ENCODE assay signal across 13 cellular contexts in the genomic region with DNA sequence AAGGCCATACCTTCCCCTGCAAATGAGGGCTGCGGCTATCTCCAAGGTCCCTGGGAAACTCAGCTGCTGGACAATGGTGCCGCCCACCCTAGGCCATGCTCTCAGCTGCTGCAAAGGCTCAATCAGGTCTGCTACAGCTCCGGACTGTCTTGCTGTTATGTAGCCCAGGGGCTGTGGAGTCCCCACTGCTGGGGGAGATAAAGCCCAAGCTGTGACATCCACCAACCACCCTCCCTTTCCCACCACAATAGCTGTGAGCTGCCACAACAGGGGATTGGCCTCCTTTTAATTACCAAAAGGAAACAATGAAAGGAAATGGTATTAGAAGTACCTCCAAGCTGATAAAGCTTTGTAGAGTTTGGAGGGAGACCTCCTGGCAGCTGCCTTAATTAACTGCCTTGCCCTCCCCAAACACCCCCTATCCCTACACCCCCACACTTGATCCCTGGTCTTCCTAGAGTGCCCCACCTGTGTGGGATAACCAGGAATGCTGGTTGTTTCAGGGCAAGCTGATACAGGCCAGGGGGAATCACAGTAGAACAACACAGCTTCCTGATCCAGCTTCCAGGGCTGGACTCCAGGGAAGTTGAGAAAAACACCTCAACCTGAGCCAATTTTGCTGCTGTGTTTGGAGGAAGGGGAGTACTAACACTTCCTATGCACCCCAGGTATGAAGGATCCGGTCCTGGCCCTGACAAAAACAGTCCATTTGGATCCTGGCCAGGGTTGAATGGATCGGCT. TPM values are rescaled to one million over a fixed set of nuclear protein-coding genes. Genes with fewer than 3 reads are reported as not detected.
DNase-seq lines count a peak whose midpoint lies in the region; ATAC-seq lines count a peak whose summit lies in the region.
"Had no signal": no experiment of that assay in that cellular context is flagged by ENCODE, and none has a peak within 500 bp of the region (broad histone marks: within the 10 kb centered on the region; RNA-seq: fewer than 3 reads in every experiment).

A gene (minus strand): TSS at position 260 of the 741 bp plus-strand sequence. CDS start 1,474 bp downstream, outside the sequence.

- H3K36me3 Mint-ChIP-seq in T-helper 17 cell (ENCODE audit: low read depth) = no peaks in the 10 kb centered on the region

- ATAC-seq in T-helper 17 cell (no peak), GM21737 (IDR thresholded peaks at IDR 0.05; ENCODE audit: unreplicated experiment) (no peak)
- ATAC-seq: activated CD8-positive, alpha-beta T cell treated with anti-CD3 and anti-CD28 coated beads, Interleukin-2, amount 10 ng/mL, durations not matched to agents 7 days and 5 days had no signal

- peak within 1 kb of the TSS; percentile 31 for H3K4me3 Mint-ChIP-seq in T-helper 17 cell
- H3K4me3 Mint-ChIP-seq: activated CD8-positive, alpha-beta T cell treated with anti-CD3 and anti-CD28 coated beads, Interleukin-2, amount 10 ng/mL, durations not matched to agents 7 days and 5 days; neural crest cell had no signal

- no peaks in the 10 kb centered on the region for H3K36me3 ChIP-seq in esophagus (ENCODE audit: control insufficient read depth in 2 of 2, insufficient read depth in 2 of 2, low read length in 1 of 2)
- H3K36me3 ChIP-seq: brain microvascular endothelial cell had no signal

- H3K9me3 ChIP-seq in T-helper 17 cell (ENCODE audit: control insufficient read depth, low read length, poor library complexity, severe bottlenecking) (no peaks in the 10 kb centered on the region), esophagus (ENCODE audit: control insufficient read depth in 2 of 2, insufficient read depth in 1 of 2, low read depth in 1 of 2, low read length in 1 of 2) (peaks cover 0 to 2% of the 10 kb centered on the region in 2 donors)

- H3K27me3 ChIP-seq in esophagus (ENCODE audit: control insufficient read depth in 1 of 2, insufficient read depth in 2 of 2, low read length in 2 of 2) = no peaks in the 10 kb centered on the region
- H3K27me3 ChIP-seq: brain microvascular endothelial cell had no signal

- DNase-seq in T-helper 17 cell = no peak
- DNase-seq in mucosa of gallbladder (ENCODE audit: low spot score) = no peak
- DNase-seq in activated naive CD4-positive, alpha-beta T cell (lab: John Stamatoyannopoulos, UW) = no peak
- no peak for DNase-seq in stimulated activated CD8-positive, alpha-beta memory T cell treated with anti-CD3 and anti-CD28 coated beads, Interleukin-4, amount 100 ng/mL, for 48 hours
- DNase-seq in NCI-H748 treated with DMSO at 0.1 percent for 48 hours (lab: John Stamatoyannopoulos, UW) = no peak
- DNase-seq: activated CD8-positive, alpha-beta T cell treated with anti-CD3 and anti-CD28 coated beads, Interleukin-2, amount 10 ng/mL, durations not matched to agents 7 days and 5 days; brain microvascular endothelial cell; KBM-7 had no signal

- WGBS in esophagus, 2 donors = 57 to 59% methylated on average over 5 of the region's 5 CpGs

- H3K27ac ChIP-seq in esophagus (ENCODE audit: low read depth in 2 of 2, low read length in 1 of 2) (peak within 1 kb of the TSS; percentile 26 to 28), temporal lobe (ENCODE audit: low read depth, low read length) (peak within 1 kb of the TSS; percentile 49)
- H3K27ac ChIP-seq: brain microvascular endothelial cell, SK-N-MC had no signal

- peaks cover 0 to 7% of the 10 kb centered on the region in 2 donors for H3K4me1 ChIP-seq in esophagus (ENCODE audit: control insufficient read depth in 2 of 2, insufficient read depth in 2 of 2, low read length in 1 of 2)

- H3K4me1 Mint-ChIP-seq in T-helper 17 cell = peaks cover 2% of the 10 kb centered on the region

- H3K27me3 Mint-ChIP-seq in T-helper 17 cell = peaks cover 30% of the 10 kb centered on the region

- H3K27ac Mint-ChIP-seq in T-helper 17 cell = no peak within 1 kb of the TSS
- H3K27ac Mint-ChIP-seq: activated CD8-positive, alpha-beta T cell treated with anti-CD3 and anti-CD28 coated beads, Interleukin-2, amount 10 ng/mL, durations not matched to agents 7 days and 5 days had no signal

- peak within 1 kb of the TSS in 1 of 2 donors; percentile 7 for H3K4me3 ChIP-seq in esophagus (ENCODE audit: low read depth in 1 of 2, low read length in 2 of 2)
- H3K4me3 ChIP-seq: SK-N-MC had no signal

RNA-seq across cellular contexts. Expression of the gene that starts here (rescaled TPM):
- total RNA-seq in T-helper 17 cell (1 to 10 TPM in 1 of 2 donors, under 1 TPM in 1; 0.55 to 4.1 TPM), mucosa of gallbladder (97.3 TPM), temporal lobe (15.0 TPM)
- polyA plus RNA-seq in esophagus = 10 to 100 TPM; 14.8 to 38.4 TPM
- total RNA-seq: activated CD8-positive, alpha-beta T cell treated with anti-CD3 and anti-CD28 coated beads, Interleukin-2, amount 10 ng/mL, durations not matched to agents 7 days and 5 days had no signal
